27 cellular contexts compared by ENCODE assay signal in the genomic region with DNA sequence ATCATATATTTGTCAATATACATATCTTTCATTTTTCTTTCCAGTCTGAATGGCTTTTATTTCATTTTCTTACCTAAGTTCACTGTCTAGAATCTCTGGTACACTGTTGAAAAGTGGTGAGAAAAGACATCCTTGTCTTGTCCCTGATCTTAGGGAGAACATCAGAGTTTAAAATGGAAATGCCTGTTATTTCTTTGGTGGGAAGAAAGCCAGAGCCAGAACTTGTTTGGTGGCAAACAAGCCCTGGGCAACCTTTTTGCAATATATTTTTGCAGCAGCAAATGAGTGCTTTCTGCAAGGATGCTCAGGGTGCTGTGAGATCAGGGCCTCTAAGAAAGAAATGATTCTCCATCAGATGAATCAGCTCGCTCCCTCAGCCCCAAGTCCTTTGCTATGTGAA.
"Had no signal": no experiment of that assay in that cellular context is flagged by ENCODE, and none has a peak within 500 bp of the region (broad histone marks: within the 10 kb centered on the region; RNA-seq: fewer than 3 reads in every experiment).

No MANE protein-coding gene starts in this region.

- H3K4me3 ChIP-seq: stomach, suprapubic skin, testis, thoracic aorta, thyroid gland, tibial artery, tibial nerve, transverse colon, upper lobe of left lung, upper lobe of right lung, uterus, vagina had no signal

- H3K4me1 Mint-ChIP-seq: stimulated activated effector memory CD8-positive, alpha-beta T cell treated with anti-CD3 and anti-CD28 coated beads, Interleukin-12 subunit alpha, Interleukin-12 subunit beta, amount 100 ng/mL, for 72 hours; stimulated activated memory B cell treated with anti-CD40 and anti-IgM and Interleukin-4, amounts not matched to agents 10 μg/mL and 1 μg/mL and 100 μg/mL, for 72 hours; stimulated activated naive B cell treated with anti-CD40 and anti-IgM and Interleukin-4, amounts not matched to agents 10 μg/mL and 1 μg/mL and 100 μg/mL, for 72 hours; stimulated activated naive CD8-positive, alpha-beta T cell treated with anti-CD3 and anti-CD28 coated beads, Interleukin-15, amount 100 ng/mL, for 72 hours had no signal

- DNase-seq: stimulated activated CD4-positive, alpha-beta T cell treated with anti-CD3 and anti-CD28 coated beads, Interleukin-2, amount 100 ng/mL, for 48 hours; stimulated activated CD4-positive, alpha-beta T cell treated with anti-CD3 and anti-CD28 coated beads, Interleukin-4, amount 100 ng/mL, for 1 hour; stimulated activated CD4-positive, alpha-beta T cell treated with anti-CD3 and anti-CD28 coated beads, Interleukin-4, amount 100 ng/mL, for 24 hours; stimulated activated CD4-positive, alpha-beta T cell treated with anti-CD3 and anti-CD28 coated beads, Interleukin-4, amount 100 ng/mL, for 4 hours; stimulated activated CD8-positive, alpha-beta memory T cell treated with anti-CD3 and anti-CD28 coated beads, Interleukin-4, amount 100 ng/mL, for 48 hours; stimulated activated naive B cell treated with anti-CD40 and anti-IgM and Interleukin-4, amounts not matched to agents 10 μg/mL and 1 μg/mL and 100 μg/mL, for 72 hours; stimulated activated naive CD4-positive, alpha-beta T cell; stimulated activated naive CD4-positive, alpha-beta T cell treated with Interleukin-2 at 50 U/mL for 16 hours; stimulated activated naive CD8-positive, alpha-beta T cell treated with anti-CD3 and anti-CD28 coated beads, Interleukin-15, amount 100 ng/mL, for 72 hours; stimulated activated naive CD8-positive, alpha-beta T cell treated with anti-CD3 and anti-CD28 coated beads, Interleukin-15, Interleukin-2, amounts not matched to agents 100 U/mL and 50 U/mL, for 24 hours; stomach; substantia nigra; testis; thyroid gland; tibial artery; transverse colon; trophoblast cell; upper lobe of left lung; upper lobe of right lung; uterus had no signal

- H3K27ac Mint-ChIP-seq: stimulated activated effector memory CD8-positive, alpha-beta T cell treated with anti-CD3 and anti-CD28 coated beads, Interleukin-12 subunit alpha, Interleukin-12 subunit beta, amount 100 ng/mL, for 72 hours; stimulated activated memory B cell treated with anti-CD40 and anti-IgM and Interleukin-4, amounts not matched to agents 10 μg/mL and 1 μg/mL and 100 μg/mL, for 72 hours; stimulated activated naive B cell treated with anti-CD40 and anti-IgM and Interleukin-4, amounts not matched to agents 10 μg/mL and 1 μg/mL and 100 μg/mL, for 72 hours; stimulated activated naive CD8-positive, alpha-beta T cell treated with anti-CD3 and anti-CD28 coated beads, Interleukin-15, Interleukin-2, amounts not matched to agents 100 ng/mL and 50 ng/mL, for 24 hours had no signal

- H3K27me3 Mint-ChIP-seq: stimulated activated memory B cell treated with anti-CD40 and anti-IgM and Interleukin-4, amounts not matched to agents 10 μg/mL and 1 μg/mL and 100 μg/mL, for 72 hours; stimulated activated naive B cell treated with anti-CD40 and anti-IgM and Interleukin-4, amounts not matched to agents 10 μg/mL and 1 μg/mL and 100 μg/mL, for 72 hours; stimulated activated naive CD8-positive, alpha-beta T cell treated with anti-CD3 and anti-CD28 coated beads, Interleukin-15, amount 100 ng/mL, for 72 hours; stimulated activated naive CD8-positive, alpha-beta T cell treated with anti-CD3 and anti-CD28 coated beads, Interleukin-15, Interleukin-2, amounts not matched to agents 100 ng/mL and 50 ng/mL, for 24 hours had no signal

- H3K36me3 Mint-ChIP-seq: stimulated activated effector memory CD8-positive, alpha-beta T cell treated with anti-CD3 and anti-CD28 coated beads, Interleukin-12 subunit alpha, Interleukin-12 subunit beta, amount 100 ng/mL, for 72 hours had no signal

- H3K4me1 ChIP-seq: testis, thyroid gland, tibial artery, tibial nerve, upper lobe of right lung, uterus, vagina had no signal

- H3K36me3 ChIP-seq: thoracic aorta, thyroid gland, uterus had no signal

- H3K9me3 Mint-ChIP-seq: stimulated activated effector memory CD8-positive, alpha-beta T cell treated with anti-CD3 and anti-CD28 coated beads, Interleukin-12 subunit alpha, Interleukin-12 subunit beta, amount 100 ng/mL, for 72 hours; stimulated activated memory B cell treated with anti-CD40 and anti-IgM and Interleukin-4, amounts not matched to agents 10 μg/mL and 1 μg/mL and 100 μg/mL, for 72 hours; stimulated activated naive CD8-positive, alpha-beta T cell treated with anti-CD3 and anti-CD28 coated beads, Interleukin-15, Interleukin-2, amounts not matched to agents 100 ng/mL and 50 ng/mL, for 24 hours had no signal

- H3K4me3 Mint-ChIP-seq: stimulated activated effector memory CD8-positive, alpha-beta T cell treated with anti-CD3 and anti-CD28 coated beads, Interleukin-12 subunit alpha, Interleukin-12 subunit beta, amount 100 ng/mL, for 72 hours; stimulated activated memory B cell treated with anti-CD40 and anti-IgM and Interleukin-4, amounts not matched to agents 10 μg/mL and 1 μg/mL and 100 μg/mL, for 72 hours; stimulated activated naive B cell treated with anti-CD40 and anti-IgM and Interleukin-4, amounts not matched to agents 10 μg/mL and 1 μg/mL and 100 μg/mL, for 72 hours; stimulated activated naive CD8-positive, alpha-beta T cell treated with anti-CD3 and anti-CD28 coated beads, Interleukin-15, amount 100 ng/mL, for 72 hours; stimulated activated naive CD8-positive, alpha-beta T cell treated with anti-CD3 and anti-CD28 coated beads, Interleukin-15, Interleukin-2, amounts not matched to agents 100 ng/mL and 50 ng/mL, for 24 hours had no signal

- H3K27ac ChIP-seq: stomach, suprapubic skin, testis, thoracic aorta, thyroid gland, tibial artery, tibial nerve, transverse colon, upper lobe of left lung, upper lobe of right lung, uterus, vagina had no signal

- ATAC-seq: stimulated activated effector memory CD8-positive, alpha-beta T cell treated with anti-CD3 and anti-CD28 coated beads, Interleukin-12 subunit alpha, Interleukin-12 subunit beta, amount 100 ng/mL, for 72 hours; stimulated activated memory B cell treated with anti-CD40 and anti-IgM and Interleukin-4, amounts not matched to agents 10 μg/mL and 1 μg/mL and 100 μg/mL, for 72 hours; stimulated activated naive B cell treated with anti-CD40 and anti-IgM and Interleukin-4, amounts not matched to agents 10 μg/mL and 1 μg/mL and 100 μg/mL, for 72 hours; stimulated activated naive CD8-positive, alpha-beta T cell treated with anti-CD3 and anti-CD28 coated beads, Interleukin-15, amount 100 ng/mL, for 72 hours; stimulated activated naive CD8-positive, alpha-beta T cell treated with anti-CD3 and anti-CD28 coated beads, Interleukin-15, Interleukin-2, amounts not matched to agents 100 U/mL and 50 U/mL, for 24 hours; upper lobe of right lung had no signal

- H3K27me3 ChIP-seq: stomach, suprapubic skin, testis, thyroid gland, tibial artery, tibial nerve, transverse colon, upper lobe of left lung, upper lobe of right lung, uterus, vagina had no signal
